10 cellular contexts compared by ENCODE assay signal in genomic region chr17:41710472-41711090, GRCh38. TPM values are rescaled to one million over a fixed set of nuclear protein-coding genes. Genes with fewer than 3 reads are reported as not detected.
DNase-seq lines count a peak whose midpoint lies in the region; ATAC-seq, FAIRE-seq and TF ChIP-seq lines count a peak whose summit lies in the region.
"Had no signal": no experiment of that assay in that cellular context is flagged by ENCODE, and none has a peak within 500 bp of the region (broad histone marks: within the 10 kb centered on the region; RNA-seq: fewer than 3 reads in every experiment).

No MANE protein-coding gene starts in this region.

- intact Hi-C loops in psoas muscle (cut with DNase I) = no loop called here

- peak; percentile 52 for FAIRE-seq in HTR-8/SVneo (lab: Jason Lieb, UNC)

- H3K4me1 Mint-ChIP-seq in activated CD4-positive, alpha-beta memory T cell treated with anti-CD3 and anti-CD28 coated beads, Interleukin-2, amount 10 ng/mL, durations not matched to agents 7 days and 5 days = peaks cover 4% of the 10 kb centered on the region

- ATAC-seq in HG02884 (IDR thresholded peaks at IDR 0.05; ENCODE audit: unreplicated experiment) (no peak), GM21528 (IDR thresholded peaks at IDR 0.05; ENCODE audit: low FRiP score, unreplicated experiment) (no peak), psoas muscle (no peak), GM21619 (IDR thresholded peaks at IDR 0.05; ENCODE audit: unreplicated experiment) (no peak)
- ATAC-seq: activated CD8-positive, alpha-beta memory T cell treated with anti-CD3 and anti-CD28 coated beads, Interleukin-2, amount 10 ng/mL, durations not matched to agents 7 days and 5 days had no signal

- no peak overlapping the region for H3K27ac Mint-ChIP-seq in activated CD4-positive, alpha-beta memory T cell treated with anti-CD3 and anti-CD28 coated beads, Interleukin-2, amount 10 ng/mL, durations not matched to agents 7 days and 5 days
- H3K27ac Mint-ChIP-seq: activated CD8-positive, alpha-beta memory T cell treated with anti-CD3 and anti-CD28 coated beads, Interleukin-2, amount 10 ng/mL, durations not matched to agents 7 days and 5 days; progenitor cell of endocrine pancreas had no signal

- no peaks in the 10 kb centered on the region for H3K27me3 ChIP-seq in psoas muscle (ENCODE audit: insufficient read depth in 3 of 3, low read length in 2 of 3)

- H3K4me1 ChIP-seq in psoas muscle = no peaks in the 10 kb centered on the region

- peaks cover 21% of the 10 kb centered on the region for H3K27me3 Mint-ChIP-seq in activated CD4-positive, alpha-beta memory T cell treated with anti-CD3 and anti-CD28 coated beads, Interleukin-2, amount 10 ng/mL, durations not matched to agents 7 days and 5 days

- CTCF ChIA-PET in activated CD4-positive, alpha-beta memory T cell treated with anti-CD3 and anti-CD28 coated beads, Interleukin-2, amount 10 ng/mL, durations not matched to agents 7 days and 5 days (lab: Charles Lee) = no interaction called here

- DNase-seq in COLO668 (lab: John Stamatoyannopoulos, UW; ENCODE audit: unreplicated experiment) (peak; percentile 46), HTR-8/SVneo (ENCODE audit: insufficient read length, low spot score) (no peak), inferior parietal cortex (ENCODE audit: extremely low spot score) (peak; percentile 71), psoas muscle (no peak)
- DNase-seq in activated CD4-positive, alpha-beta memory T cell treated with anti-CD3 and anti-CD28 coated beads, Interleukin-2, amount 10 ng/mL, durations not matched to agents 7 days and 5 days = peak; percentile 27
- DNase-seq: activated CD8-positive, alpha-beta memory T cell treated with anti-CD3 and anti-CD28 coated beads, Interleukin-2, amount 10 ng/mL, durations not matched to agents 7 days and 5 days had no signal

- H3K4me3 Mint-ChIP-seq in activated CD4-positive, alpha-beta memory T cell treated with anti-CD3 and anti-CD28 coated beads, Interleukin-2, amount 10 ng/mL, durations not matched to agents 7 days and 5 days = no peak overlapping the region
- H3K4me3 Mint-ChIP-seq: activated CD8-positive, alpha-beta memory T cell treated with anti-CD3 and anti-CD28 coated beads, Interleukin-2, amount 10 ng/mL, durations not matched to agents 7 days and 5 days had no signal

- no peaks in the 10 kb centered on the region for H3K9me3 Mint-ChIP-seq in activated CD4-positive, alpha-beta memory T cell treated with anti-CD3 and anti-CD28 coated beads, Interleukin-2, amount 10 ng/mL, durations not matched to agents 7 days and 5 days

- no peaks in the 10 kb centered on the region for H3K9me3 ChIP-seq in psoas muscle

- no peak overlapping the region for H3K4me3 ChIP-seq in psoas muscle

- TF ChIP-seq CTCF in psoas muscle (IDR thresholded peaks at IDR 0.05) = no peak

- H3K36me3 Mint-ChIP-seq in activated CD4-positive, alpha-beta memory T cell treated with anti-CD3 and anti-CD28 coated beads, Interleukin-2, amount 10 ng/mL, durations not matched to agents 7 days and 5 days (ENCODE audit: low read depth) = no peaks in the 10 kb centered on the region
- H3K36me3 Mint-ChIP-seq: activated CD8-positive, alpha-beta memory T cell treated with anti-CD3 and anti-CD28 coated beads, Interleukin-2, amount 10 ng/mL, durations not matched to agents 7 days and 5 days had no signal

- no peak overlapping the region for H3K27ac ChIP-seq in psoas muscle

- WGBS in psoas muscle, 3 donors = 54 to 56% (median 55%) methylated on average over 8 of the region's 8 CpGs

- POLR2A ChIA-PET in activated CD4-positive, alpha-beta memory T cell treated with anti-CD3 and anti-CD28 coated beads, Interleukin-2, amount 10 ng/mL, durations not matched to agents 7 days and 5 days (lab: Charles Lee) = interaction anchor here (3.4 kb wide), 1 partner anchor 22 kb away, joined by 11 read pairs; the partner anchor contains the start of gene EIF1

- no peaks in the 10 kb centered on the region for H3K36me3 ChIP-seq in psoas muscle (ENCODE audit: insufficient read depth in 1 of 2, low read depth in 1 of 2)

RNA-seq across cellular contexts. Expression of gene GAST, which starts 1.6 kb away (rescaled TPM):
- not detected for total RNA-seq in activated CD4-positive, alpha-beta memory T cell treated with anti-CD3 and anti-CD28 coated beads, Interleukin-2, amount 10 ng/mL, durations not matched to agents 7 days and 5 days
- not detected for total RNA-seq in psoas muscle
- not detected for polyA plus RNA-seq in psoas muscle
- total RNA-seq: activated CD8-positive, alpha-beta memory T cell treated with anti-CD3 and anti-CD28 coated beads, Interleukin-2, amount 10 ng/mL, durations not matched to agents 7 days and 5 days had no signal

RNA-seq across cellular contexts. Expression of gene EIF1, which starts 21.9 kb away (rescaled TPM):
- 100 to 1,000 TPM; 933 to 950 TPM for total RNA-seq in activated CD4-positive, alpha-beta memory T cell treated with anti-CD3 and anti-CD28 coated beads, Interleukin-2, amount 10 ng/mL, durations not matched to agents 7 days and 5 days
- 1,000 to 10,000 TPM; 1,399 to 2,094 (median 1,752) TPM for total RNA-seq in psoas muscle
- polyA plus RNA-seq in psoas muscle = 1,000 to 10,000 TPM; 1,437 to 2,724 (median 2,114) TPM

RNA-seq across cellular contexts. Expression of gene HAP1, which starts 23.9 kb away (rescaled TPM):
- under 1 TPM; 0.05 TPM for total RNA-seq in activated CD4-positive, alpha-beta memory T cell treated with anti-CD3 and anti-CD28 coated beads, Interleukin-2, amount 10 ng/mL, durations not matched to agents 7 days and 5 days
- under 1 TPM in 2 of 4 donors, not detected in 2; 0.06 to 0.14 TPM for total RNA-seq in psoas muscle
- under 1 TPM; under 0.01 to 0.03 (median 0.01) TPM for polyA plus RNA-seq in psoas muscle

Comparison
In these comparisons a context has a peak if more than half of its experiments do, and no peak if none do; other contexts are left out.
1. DNase-seq: peak in COLO668 (single experiment), activated CD4-positive, alpha-beta memory T cell treated with anti-CD3 and anti-CD28 coated beads, Interleukin-2, amount 10 ng/mL, durations not matched to agents 7 days and 5 days (single experiment) and inferior parietal cortex (single experiment); none in HTR-8/SVneo (single experiment) and psoas muscle (0 of 2).